In genomic region chr4:169899295-169899694, GRCh38 we compare ENCODE assay signal across 18 cellular contexts.
A peak's percentile ranks its signal among the peaks of the same experiment; 100 is the strongest.
DNase-seq lines count a peak whose midpoint lies in the region; ATAC-seq, FAIRE-seq and TF ChIP-seq lines count a peak whose summit lies in the region.
"Had no signal": no experiment of that assay in that cellular context is flagged by ENCODE, and none has a peak within 500 bp of the region (broad histone marks: within the 10 kb centered on the region; RNA-seq: fewer than 3 reads in every experiment).

No MANE protein-coding gene starts in this region.

- H3K4me3 ChIP-seq in SK-N-SH (ENCODE audit: low read depth in 2 of 2, low read length in 1 of 2): no peak overlapping the region
- no peak overlapping the region for H3K4me3 ChIP-seq in HepG2 (replicated peaks in 1 of 3; ENCODE audit: insufficient read depth in 1 of 3, low read depth in 2 of 3, low read length in 3 of 3)
- H3K4me3 ChIP-seq: BLaER1 treated with 17β-estradiol and CSF1 and Interleukin-3, amounts not matched to agents 10 nM and 100 nM; suprapubic skin had no signal

- DNase-seq in HS-27A (ENCODE audit: low read depth) (peak; percentile 52), SK-N-SH (no peak), superior temporal gyrus (ENCODE audit: extremely low spot score) (peak; percentile 59), NCI-H2029 treated with DMSO at 0.1 percent for 48 hours (lab: John Stamatoyannopoulos, UW) (no peak), HepG2 (ENCODE audit: low spot score) (no peak)
- no peak for DNase-seq in activated effector memory CD4-positive, alpha-beta T cell treated with Interleukin-2 at 50 U/mL for 16 hours
- DNase-seq: central memory CD4-positive, alpha-beta T cell; DMS153; effector CD4-positive, alpha-beta T cell; immature natural killer cell; MV-4-11; NCI-H187 treated with DMSO at 0.1 percent for 48 hours; stimulated activated CD8-positive, alpha-beta memory T cell treated with anti-CD3 and anti-CD28 coated beads, Interleukin-4, amount 100 ng/mL, for 48 hours; T-helper 9 cell had no signal

- peak; percentile 37 for ATAC-seq in esophagus mucosa
- ATAC-seq in HepG2: no peak
- ATAC-seq: natural killer cell treated with Interleukin-12 subunit alpha and Interleukin-12 subunit beta and Interleukin-15 and Interleukin-18, amount 100 ng/mL, for 72 hours had no signal

- H4K20me1 ChIP-seq in SK-N-SH (ENCODE audit: insufficient read depth) (no peaks in the 10 kb centered on the region), HepG2 (ENCODE audit: insufficient read depth, low read length) (no peaks in the 10 kb centered on the region)
- H4K20me1 ChIP-seq: BLaER1 treated with 17β-estradiol and CSF1 and Interleukin-3, amounts not matched to agents 10 nM and 100 nM had no signal

- H3K27ac ChIP-seq in SK-N-SH (ENCODE audit: low read depth in 2 of 2, low read length in 1 of 2) (peak overlapping the region in 1 of 2 experiments; percentile 53; a peak in 2 of 4 replicates), HepG2 (ENCODE audit: extremely low read length, insufficient read depth, low read length) (no peak overlapping the region)
- H3K27ac ChIP-seq: BLaER1 treated with 17β-estradiol and CSF1 and Interleukin-3, amounts not matched to agents 10 nM and 100 nM; suprapubic skin had no signal

- no peak for TF ChIP-seq POLR2A in HepG2 (IDR thresholded peaks at IDR 0.05; ENCODE audit: insufficient read depth in 1 of 2, low read depth in 2 of 2, low read length in 2 of 2)

- no peak for TF ChIP-seq RAD21 in SK-N-SH (IDR thresholded peaks at IDR 0.05; ENCODE audit: low read length)
- no peak for TF ChIP-seq RAD21 in HepG2 (CRISPR knock-in tag; IDR thresholded peaks at IDR 0.05)

- TF ChIP-seq CTCF in SK-N-SH (IDR thresholded peaks at IDR 0.05) (no peak), HepG2 (CRISPR knock-in tag; IDR thresholded peaks at IDR 0.05) (no peak)

- H3K4me2 ChIP-seq in SK-N-SH: no peak overlapping the region
- no peak overlapping the region for H3K4me2 ChIP-seq in HepG2 (ENCODE audit: low read depth, low read length)
- H3K4me2 ChIP-seq: BLaER1 treated with 17β-estradiol and CSF1 and Interleukin-3, amounts not matched to agents 10 nM and 100 nM had no signal

- no peak for TF ChIP-seq EP300 in SK-N-SH (IDR thresholded peaks at IDR 0.05; ENCODE audit: borderline replicate concordance in 1 of 2, low read depth in 1 of 2, low read length in 1 of 2)
- no peak for TF ChIP-seq EP300 in HepG2 (IDR thresholded peaks at IDR 0.05; ENCODE audit: low read depth in 2 of 2, low read length in 2 of 2)
- no peak for TF ChIP-seq EP300 in HepG2 (CRISPR knock-in tag; IDR thresholded peaks at IDR 0.05; ENCODE audit: borderline replicate concordance)

- in situ Hi-C loops in HepG2 (cut with HindIII; ENCODE audit: extremely low pct_ligation_motif_present, low pct_unique_long_range_greater_than_20kb): no loop called here

- FAIRE-seq in HepG2 (lab: Jason Lieb, UNC): no peak

- no peak overlapping the region for H3K9ac ChIP-seq in SK-N-SH
- H3K9ac ChIP-seq in HepG2 (ENCODE audit: insufficient read depth, low read depth, low read length): no peak overlapping the region
- H3K9ac ChIP-seq: BLaER1 treated with 17β-estradiol and CSF1 and Interleukin-3, amounts not matched to agents 10 nM and 100 nM had no signal

- H3K27me3 ChIP-seq in SK-N-SH (ENCODE audit: insufficient read depth) (no peaks in the 10 kb centered on the region), HepG2 (ENCODE audit: control insufficient read depth in 1 of 2, insufficient read depth in 2 of 2, low read length in 2 of 2) (no peaks in the 10 kb centered on the region)
- H3K27me3 ChIP-seq: BLaER1 treated with 17β-estradiol and CSF1 and Interleukin-3, amounts not matched to agents 10 nM and 100 nM; suprapubic skin had no signal

- H3K79me2 ChIP-seq in SK-N-SH (ENCODE audit: insufficient read depth): no peaks in the 10 kb centered on the region
- H3K79me2 ChIP-seq in HepG2 (ENCODE audit: insufficient read depth, low read length): no peaks in the 10 kb centered on the region

- no peaks in the 10 kb centered on the region for H3K36me3 ChIP-seq in SK-N-SH (replicated peaks in 1 of 2; ENCODE audit: control insufficient read depth in 1 of 2, insufficient read depth in 2 of 2, low read length in 1 of 2)
- no peaks in the 10 kb centered on the region for H3K36me3 ChIP-seq in HepG2 (replicated peaks in 1 of 2; ENCODE audit: control insufficient read depth in 1 of 2, insufficient read depth in 2 of 2, low read length in 2 of 2)
- H3K36me3 ChIP-seq: BLaER1 treated with 17β-estradiol and CSF1 and Interleukin-3, amounts not matched to agents 10 nM and 100 nM; suprapubic skin had no signal

- WGBS in SK-N-SH (ENCODE audit: low lambda C conversion rate): 28% methylated on average over 2 of the region's 2 CpGs
- WGBS in HepG2 (ENCODE audit: low lambda C conversion rate): 66% methylated on average over 2 of the region's 2 CpGs

- peaks cover 0 to 3% of the 10 kb centered on the region in 2 experiments; a peak in 1 of 4 replicates for H3K4me1 ChIP-seq in SK-N-SH (ENCODE audit: control insufficient read depth in 1 of 2, insufficient read depth in 2 of 2, low read depth in 1 of 2, low read length in 1 of 2)
- H3K4me1 ChIP-seq in HepG2 (ENCODE audit: insufficient read depth, low read length): no peaks in the 10 kb centered on the region
- H3K4me1 ChIP-seq: BLaER1 treated with 17β-estradiol and CSF1 and Interleukin-3, amounts not matched to agents 10 nM and 100 nM; suprapubic skin had no signal

- CTCF ChIA-PET in SK-N-SH (lab: Yijun Ruan, JAX): no interaction called here
- CTCF ChIA-PET in HepG2 (lab: Yijun Ruan, JAX; ENCODE audit: low intra/inter-chr PET ratio, low total read pairs): no interaction called here

- H3K9me3 ChIP-seq in SK-N-SH (no peaks in the 10 kb centered on the region), HepG2 (ENCODE audit: low read length) (no peaks in the 10 kb centered on the region)
- H3K9me3 ChIP-seq: BLaER1 treated with 17β-estradiol and CSF1 and Interleukin-3, amounts not matched to agents 10 nM and 100 nM; suprapubic skin had no signal

- no peaks in the 10 kb centered on the region for H3K9me2 ChIP-seq in SK-N-SH

- H2AFZ ChIP-seq in SK-N-SH (ENCODE audit: low read depth) (no peak overlapping the region; the same call in 1 of the 2 replicates), HepG2 (ENCODE audit: low read length) (no peak overlapping the region)

- POLR2A ChIA-PET in SK-N-SH (lab: Yijun Ruan, JAX) (no interaction called here), HepG2 (lab: Yijun Ruan, JAX) (no interaction called here)

- intact Hi-C loops in HepG2 (cut with micrococcal nuclease; ENCODE audit: unreplicated experiment): no loop called here

- H3F3A ChIP-seq in SK-N-SH (replicated peaks; ENCODE audit: insufficient read depth): peaks cover 8% of the 10 kb centered on the region

- no TSS peak for BruUV-seq in HepG2 (replicated peaks; lab: Mats Ljungman, UMichigan)

TF ChIP-seq in SK-N-SH, 30 proteins besides CTCF, POLR2A, EP300 and RAD21:
- TF ChIP-seq TCF12 (IDR thresholded peaks at IDR 0.05) (peak; percentile 51; the same call in 1 of the 2 replicates), RXRA (IDR thresholded peaks at IDR 0.05; ENCODE audit: borderline replicate concordance, low read depth) (no peak), FOSL2 (IDR thresholded peaks at IDR 0.05; ENCODE audit: borderline replicate concordance, low read depth) (peak; percentile 31; the same call in 1 of the 2 replicates), JUND (IDR thresholded peaks at IDR 0.05) (peak; percentile 50)
TF ChIP-seq in SK-N-SH: peak in this region for 3.

TF ChIP-seq in HepG2, 621 proteins besides CTCF, POLR2A, EP300 and RAD21:
- no peak for TF ChIP-seq KDM5B (CRISPR knock-in tag; IDR thresholded peaks at IDR 0.05; ENCODE audit: borderline replicate concordance)

Comparison
In these comparisons a context has a peak if more than half of its experiments do, and no peak if none do; other contexts are left out.
1. DNase-seq: peak in HS-27A (single experiment) and superior temporal gyrus (single experiment); none in SK-N-SH (single experiment), NCI-H2029 treated with DMSO at 0.1 percent for 48 hours (single experiment), activated effector memory CD4-positive, alpha-beta T cell treated with Interleukin-2 at 50 U/mL for 16 hours (single experiment) and HepG2 (single experiment).